In the genomic region with DNA sequence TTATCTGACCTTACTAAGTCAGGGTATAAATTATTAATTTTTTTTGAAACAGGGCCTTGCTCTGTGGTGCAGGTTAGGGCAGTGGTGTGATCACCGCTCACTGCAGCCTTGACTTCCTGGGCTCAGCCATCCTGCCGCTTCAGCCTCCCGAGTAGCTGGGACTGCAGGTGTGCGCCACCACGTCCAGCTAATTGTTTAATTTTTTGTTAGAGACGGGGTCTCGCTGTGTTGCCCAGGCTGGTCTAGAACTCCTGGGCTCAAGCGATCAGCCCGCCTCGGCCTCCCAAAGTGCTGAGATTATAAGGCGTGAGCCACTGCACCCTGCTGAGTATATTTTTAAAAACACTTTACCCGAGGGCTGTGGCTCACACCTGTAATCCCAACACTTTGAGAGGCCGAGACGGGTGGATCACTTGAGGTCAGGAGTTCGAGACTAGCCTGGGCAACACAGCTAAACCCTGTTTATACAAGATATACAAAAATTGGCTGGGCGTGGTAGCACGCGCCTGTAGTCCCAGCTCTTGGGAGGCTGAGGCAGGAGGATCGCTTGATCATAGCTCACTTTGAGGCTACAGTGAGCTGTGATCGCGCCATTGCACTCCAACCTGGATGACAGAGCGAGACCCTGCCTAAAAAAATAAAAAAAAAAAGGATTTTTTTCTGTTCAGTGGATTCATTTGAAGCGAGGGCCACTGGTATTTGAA, we compare ENCODE assay signal across 1 cellular context.
TF ChIP-seq lines count a peak whose summit lies in the region.

No MANE protein-coding gene starts in this region.

TF ChIP-seq in HCT116, 20 proteins besides CTCF, POLR2A, EP300 and RAD21 (continued from another document):
- TF ChIP-seq POLR2AphosphoS5 (IDR thresholded peaks at IDR 0.05; ENCODE audit: low read depth, low read length) = no peak
- TF ChIP-seq, protein P1, sequence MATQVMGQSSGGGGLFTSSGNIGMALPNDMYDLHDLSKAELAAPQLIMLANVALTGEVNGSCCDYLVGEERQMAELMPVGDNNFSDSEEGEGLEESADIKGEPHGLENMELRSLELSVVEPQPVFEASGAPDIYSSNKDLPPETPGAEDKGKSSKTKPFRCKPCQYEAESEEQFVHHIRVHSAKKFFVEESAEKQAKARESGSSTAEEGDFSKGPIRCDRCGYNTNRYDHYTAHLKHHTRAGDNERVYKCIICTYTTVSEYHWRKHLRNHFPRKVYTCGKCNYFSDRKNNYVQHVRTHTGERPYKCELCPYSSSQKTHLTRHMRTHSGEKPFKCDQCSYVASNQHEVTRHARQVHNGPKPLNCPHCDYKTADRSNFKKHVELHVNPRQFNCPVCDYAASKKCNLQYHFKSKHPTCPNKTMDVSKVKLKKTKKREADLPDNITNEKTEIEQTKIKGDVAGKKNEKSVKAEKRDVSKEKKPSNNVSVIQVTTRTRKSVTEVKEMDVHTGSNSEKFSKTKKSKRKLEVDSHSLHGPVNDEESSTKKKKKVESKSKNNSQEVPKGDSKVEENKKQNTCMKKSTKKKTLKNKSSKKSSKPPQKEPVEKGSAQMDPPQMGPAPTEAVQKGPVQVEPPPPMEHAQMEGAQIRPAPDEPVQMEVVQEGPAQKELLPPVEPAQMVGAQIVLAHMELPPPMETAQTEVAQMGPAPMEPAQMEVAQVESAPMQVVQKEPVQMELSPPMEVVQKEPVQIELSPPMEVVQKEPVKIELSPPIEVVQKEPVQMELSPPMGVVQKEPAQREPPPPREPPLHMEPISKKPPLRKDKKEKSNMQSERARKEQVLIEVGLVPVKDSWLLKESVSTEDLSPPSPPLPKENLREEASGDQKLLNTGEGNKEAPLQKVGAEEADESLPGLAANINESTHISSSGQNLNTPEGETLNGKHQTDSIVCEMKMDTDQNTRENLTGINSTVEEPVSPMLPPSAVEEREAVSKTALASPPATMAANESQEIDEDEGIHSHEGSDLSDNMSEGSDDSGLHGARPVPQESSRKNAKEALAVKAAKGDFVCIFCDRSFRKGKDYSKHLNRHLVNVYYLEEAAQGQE (IDR thresholded peaks at IDR 0.05; ENCODE audit: low read depth) = no peak
- TF ChIP-seq ZFX (IDR thresholded peaks at IDR 0.05) = no peak
- no peak for TF ChIP-seq SIN3A (IDR thresholded peaks at IDR 0.05; ENCODE audit: low read depth)
- TF ChIP-seq SRF (IDR thresholded peaks at IDR 0.05; ENCODE audit: low read depth) = no peak
- TF ChIP-seq MAX (IDR thresholded peaks at IDR 0.05) = no peak
- no peak for TF ChIP-seq JUND (IDR thresholded peaks at IDR 0.05)
- TF ChIP-seq CEBPB (IDR thresholded peaks at IDR 0.05; ENCODE audit: low read depth) = no peak
- TF ChIP-seq, protein P2, sequence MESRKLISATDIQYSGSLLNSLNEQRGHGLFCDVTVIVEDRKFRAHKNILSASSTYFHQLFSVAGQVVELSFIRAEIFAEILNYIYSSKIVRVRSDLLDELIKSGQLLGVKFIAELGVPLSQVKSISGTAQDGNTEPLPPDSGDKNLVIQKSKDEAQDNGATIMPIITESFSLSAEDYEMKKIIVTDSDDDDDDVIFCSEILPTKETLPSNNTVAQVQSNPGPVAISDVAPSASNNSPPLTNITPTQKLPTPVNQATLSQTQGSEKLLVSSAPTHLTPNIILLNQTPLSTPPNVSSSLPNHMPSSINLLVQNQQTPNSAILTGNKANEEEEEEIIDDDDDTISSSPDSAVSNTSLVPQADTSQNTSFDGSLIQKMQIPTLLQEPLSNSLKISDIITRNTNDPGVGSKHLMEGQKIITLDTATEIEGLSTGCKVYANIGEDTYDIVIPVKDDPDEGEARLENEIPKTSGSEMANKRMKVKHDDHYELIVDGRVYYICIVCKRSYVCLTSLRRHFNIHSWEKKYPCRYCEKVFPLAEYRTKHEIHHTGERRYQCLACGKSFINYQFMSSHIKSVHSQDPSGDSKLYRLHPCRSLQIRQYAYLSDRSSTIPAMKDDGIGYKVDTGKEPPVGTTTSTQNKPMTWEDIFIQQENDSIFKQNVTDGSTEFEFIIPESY (IDR thresholded peaks at IDR 0.05; ENCODE audit: extremely low read depth, insufficient replicate concordance, low read length) = no peak
- TF ChIP-seq SP1 (IDR thresholded peaks at IDR 0.05; ENCODE audit: low read depth) = no peak
- TF ChIP-seq ELF1 (IDR thresholded peaks at IDR 0.05; ENCODE audit: borderline replicate concordance, low read depth) = no peak
- no peak for TF ChIP-seq CBX3 (IDR thresholded peaks at IDR 0.05; ENCODE audit: low read depth)
- TF ChIP-seq ZNF274 (IDR thresholded peaks at IDR 0.05; ENCODE audit: low read depth, low read length) = no peak
- no peak for TF ChIP-seq TCF7L2 (IDR thresholded peaks at IDR 0.05; ENCODE audit: borderline replicate concordance, extremely low read depth, insufficient read depth, insufficient read length)
